22 cellular contexts compared by ENCODE assay signal in genomic region chr1:175822575-175822974, GRCh38.
DNase-seq lines count a peak whose midpoint lies in the region; TF ChIP-seq lines count a peak whose summit lies in the region.
"Had no signal": no experiment of that assay in that cellular context is flagged by ENCODE, and none has a peak within 500 bp of the region (broad histone marks: within the 10 kb centered on the region; RNA-seq: fewer than 3 reads in every experiment).

No MANE protein-coding gene starts in this region.

- peak overlapping the region; percentile 52 for H2BK15ac ChIP-seq in mesenchymal stem cell (ENCODE audit: low read depth, poor library complexity, severe bottlenecking)

- intact Hi-C loops in uterus (cut with DNase I; ENCODE audit: low total_unique reads) = no loop called here

- H2BK5ac ChIP-seq in mesenchymal stem cell (ENCODE audit: low read depth, low read length, poor library complexity, severe bottlenecking) = no peak overlapping the region

- H3K4me1 ChIP-seq in mesenchymal stem cell (ENCODE audit: control insufficient read depth, insufficient read depth, low read depth, low read length) (no peaks in the 10 kb centered on the region), uterus (no peaks in the 10 kb centered on the region)
- H3K4me1 ChIP-seq: right atrium auricular region, vagina had no signal

- no peak overlapping the region for H3K4ac ChIP-seq in mesenchymal stem cell (ENCODE audit: low read depth in 1 of 2, low read length in 2 of 2)

- H3K9ac ChIP-seq in mesenchymal stem cell (ENCODE audit: low read length) = peak overlapping the region; percentile 10

- peak; percentile 72 for DNase-seq in AG20443 (ENCODE audit: low spot score)
- DNase-seq in HT1080 (ENCODE audit: low read depth) = peak; percentile 76
- peak; percentile 10 for DNase-seq in astrocyte of the spinal cord (ENCODE audit: low read depth, low spot score)
- peak; percentile 73 for DNase-seq in mesenchymal stem cell
- no peak for DNase-seq in NCI-H2107 (lab: John Stamatoyannopoulos, UW)
- DNase-seq in OCI-M1 (lab: John Stamatoyannopoulos, UW) = no peak
- no peak for DNase-seq in uterus
- no peak for DNase-seq in NCI-H510A (lab: John Stamatoyannopoulos, UW)
- DNase-seq: activated naive CD4-positive, alpha-beta T cell treated with anti-CD3 and anti-CD28 coated beads for 36 hours; activated T-cell treated with anti-CD3 and anti-CD28 coated beads, Interleukin-2, amount 50 U/mL, for 24 hours; anterior cingulate cortex; cerebellar nuclear complex; GDM1; GOT3; Kasumi-1; left ventricle myocardium superior; NCI-H2081 treated with DMSO at 0.1 percent for 48 hours; nucleus accumbens; stimulated activated CD8-positive, alpha-beta memory T cell treated with anti-CD3 and anti-CD28 coated beads, Interleukin-4, amount 100 ng/mL, for 48 hours had no signal

- H3K27me3 ChIP-seq in mesenchymal stem cell (ENCODE audit: control insufficient read depth in 1 of 2, insufficient read depth in 1 of 2, low read length in 2 of 2) = no peaks in the 10 kb centered on the region
- no peaks in the 10 kb centered on the region for H3K27me3 ChIP-seq in uterus
- H3K27me3 ChIP-seq: right atrium auricular region, vagina had no signal

- no peak overlapping the region for H2AFZ ChIP-seq in mesenchymal stem cell (ENCODE audit: low read depth, low read length)

- H3K9me3 ChIP-seq in mesenchymal stem cell (ENCODE audit: control insufficient read depth, low read length) (no peaks in the 10 kb centered on the region), uterus (no peaks in the 10 kb centered on the region)
- H3K9me3 ChIP-seq: right atrium auricular region, vagina had no signal

- H2BK120ac ChIP-seq in mesenchymal stem cell (ENCODE audit: low read depth, low read length) = no peak overlapping the region

- no peak overlapping the region for H3K18ac ChIP-seq in mesenchymal stem cell (ENCODE audit: low read depth in 1 of 2, low read length in 2 of 2)

- TF ChIP-seq CTCF in astrocyte of the spinal cord (IDR thresholded peaks at IDR 0.05; ENCODE audit: low read depth, low read length) (no peak), uterus (IDR thresholded peaks at IDR 0.05) (no peak)

- H2AK5ac ChIP-seq in mesenchymal stem cell (ENCODE audit: low read length, severe bottlenecking) = no peak overlapping the region

- H4K8ac ChIP-seq in mesenchymal stem cell (ENCODE audit: low read length) = no peak overlapping the region

- H3K4me2 ChIP-seq in mesenchymal stem cell (ENCODE audit: low read length, poor library complexity, severe bottlenecking) = no peak overlapping the region

- no peaks in the 10 kb centered on the region for H3K36me3 ChIP-seq in mesenchymal stem cell (ENCODE audit: control insufficient read depth in 1 of 2, insufficient read depth in 2 of 2, low read depth in 1 of 2, low read length in 2 of 2)
- no peaks in the 10 kb centered on the region for H3K36me3 ChIP-seq in uterus
- H3K36me3 ChIP-seq: right atrium auricular region, vagina had no signal

- WGBS in mesenchymal stem cell = 28% methylated on average over 1 of the region's 2 CpGs

- no peak overlapping the region for H2BK12ac ChIP-seq in mesenchymal stem cell (ENCODE audit: low read length in 2 of 2)

- no peaks in the 10 kb centered on the region for H3K79me1 ChIP-seq in mesenchymal stem cell (replicated peaks; ENCODE audit: low read length, poor library complexity, severe bottlenecking)

- TF ChIP-seq POLR2A in uterus (IDR thresholded peaks at IDR 0.05) = no peak

- no peak overlapping the region for H4K91ac ChIP-seq in mesenchymal stem cell (ENCODE audit: low read length)

- in situ Hi-C loops in astrocyte of the spinal cord (cut with HindIII; ENCODE audit: low sequenced_read_pairs) = no loop called here

- no peak overlapping the region for H3K4me3 ChIP-seq in astrocyte of the spinal cord (ENCODE audit: low read depth, low read length)
- no peak overlapping the region for H3K4me3 ChIP-seq in mesenchymal stem cell (ENCODE audit: insufficient read depth in 1 of 2, low read depth in 1 of 2, low read length in 2 of 2)
- H3K4me3 ChIP-seq in uterus = no peak overlapping the region
- H3K4me3 ChIP-seq: GM12878, right atrium auricular region, vagina had no signal

- no peak overlapping the region for H3K27ac ChIP-seq in mesenchymal stem cell (ENCODE audit: low read length, poor library complexity, severe bottlenecking)
- no peak overlapping the region for H3K27ac ChIP-seq in uterus
- H3K27ac ChIP-seq: right atrium auricular region, vagina had no signal

- H3K23ac ChIP-seq in mesenchymal stem cell (ENCODE audit: low read length in 2 of 2) = no peak overlapping the region

- no peak overlapping the region for H3K14ac ChIP-seq in mesenchymal stem cell (ENCODE audit: low read length in 2 of 2)

Comparison
In these comparisons a context has a peak if more than half of its experiments do, and no peak if none do; other contexts are left out.
1. DNase-seq: peak in AG20443 (single experiment), HT1080 (single experiment), astrocyte of the spinal cord (single experiment) and mesenchymal stem cell (single experiment); none in NCI-H2107 (single experiment), OCI-M1 (single experiment), uterus (0 of 2) and NCI-H510A (single experiment).